ENCODE assay signal across 8 cellular contexts in the genomic region with DNA sequence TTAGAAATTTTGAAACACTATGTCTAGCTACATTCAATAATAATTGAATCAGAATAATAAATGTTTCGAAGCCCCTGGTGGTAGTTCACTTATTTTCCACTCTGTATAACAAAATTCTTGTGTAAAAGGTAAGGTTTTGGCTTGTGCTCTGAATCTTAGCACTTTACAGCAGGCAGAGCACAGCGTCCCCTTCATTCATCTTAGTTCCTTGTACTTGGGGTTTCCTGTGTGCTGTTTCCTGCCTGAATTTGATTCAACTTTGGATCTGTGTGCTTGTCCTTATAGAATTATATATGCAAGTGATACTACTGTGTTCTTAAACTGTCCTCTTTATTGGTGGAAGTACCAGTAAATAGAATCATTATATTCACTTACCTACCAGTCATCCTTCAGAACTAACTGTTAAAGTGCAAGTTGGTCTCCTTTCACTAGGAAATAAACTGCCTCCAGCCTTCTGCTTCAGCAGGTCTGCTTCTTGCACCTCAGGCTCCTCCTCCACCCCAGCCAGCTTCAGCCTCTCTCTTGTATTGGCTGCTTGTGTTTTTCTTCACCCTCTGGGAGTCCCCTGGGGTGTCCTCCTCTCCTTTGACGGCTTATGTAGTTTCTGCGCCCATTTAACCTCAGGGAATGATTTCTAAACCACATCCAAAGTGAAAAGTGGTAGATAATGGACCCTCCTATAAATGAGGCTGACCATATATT. TPM values are rescaled to one million over a fixed set of nuclear protein-coding genes. Genes with fewer than 3 reads are reported as not detected.
DNase-seq lines count a peak whose midpoint lies in the region; ATAC-seq and TF ChIP-seq lines count a peak whose summit lies in the region.

No MANE protein-coding gene starts in this region.

- H3K36me3 Mint-ChIP-seq in IgD-negative memory B cell: peaks cover 3% of the 10 kb centered on the region
- peaks cover 0 to 4% of the 10 kb centered on the region in 2 donors for H3K36me3 Mint-ChIP-seq in naive B cell

- DNase-seq in EL (peak; percentile 53), choroid plexus epithelial cell (ENCODE audit: low read depth) (peak; percentile 73), naive B cell (no peak), NCI-H2081 (lab: John Stamatoyannopoulos, UW) (no peak), NCI-H2227 treated with DMSO at 0.1 percent for 48 hours (lab: John Stamatoyannopoulos, UW) (no peak)

- H3K27ac Mint-ChIP-seq in IgD-negative memory B cell: peak overlapping the region; percentile 17 to 92 (median 32)
- peak overlapping the region in 5 of 6 donors; percentile 15 to 98 (median 74) for H3K27ac Mint-ChIP-seq in naive B cell

- TF ChIP-seq CTCF in choroid plexus epithelial cell (conservative IDR thresholded peaks at IDR 0.05; ENCODE audit: low read depth, low read length): no peak

- H3K4me1 Mint-ChIP-seq in IgD-negative memory B cell (peaks cover 27 to 34% (median 27%) of the 10 kb centered on the region in 3 donors), naive B cell (peaks cover 22 to 33% (median 31%) of the 10 kb centered on the region in 3 donors)

- H3K9me3 Mint-ChIP-seq in IgD-negative memory B cell (no peaks in the 10 kb centered on the region), naive B cell (no peaks in the 10 kb centered on the region)

- ATAC-seq in naive B cell (ENCODE audit: low read depth in 2 of 2): peak; percentile 66 to 77
- ATAC-seq in HG03135 (IDR thresholded peaks at IDR 0.05; ENCODE audit: unreplicated experiment): no peak
- ATAC-seq in GM18873 (IDR thresholded peaks at IDR 0.05; ENCODE audit: low FRiP score, unreplicated experiment): no peak

- H3K27me3 Mint-ChIP-seq in IgD-negative memory B cell: no peaks in the 10 kb centered on the region
- no peaks in the 10 kb centered on the region for H3K27me3 Mint-ChIP-seq in naive B cell

- H3K4me3 Mint-ChIP-seq in IgD-negative memory B cell (no peak overlapping the region), naive B cell (peak overlapping the region in 1 of 8 donors; percentile 57)

- H3K4me3 ChIP-seq in choroid plexus epithelial cell (ENCODE audit: low read depth, low read length): no peak overlapping the region

RNA-seq across cellular contexts. Expression of a gene that starts 28.8 kb away (rescaled TPM):
- 42.3 TPM for polyA plus RNA-seq in IgD-negative memory B cell
- polyA plus RNA-seq in naive B cell (ENCODE audit: low read depth in 6 of 6): 10 to 100 TPM in 5 of 6 donors, 1 to 10 TPM in 1; 8.1 to 42.3 (median 39.1) TPM

Comparison
In these comparisons a context has a peak if more than half of its experiments do, and no peak if none do; other contexts are left out.
1. DNase-seq: peak in EL (single experiment) and choroid plexus epithelial cell (single experiment); none in naive B cell (single experiment), NCI-H2081 (0 of 2) and NCI-H2227 treated with DMSO at 0.1 percent for 48 hours (single experiment).
2. ATAC-seq: peak in naive B cell (2 of 2); none in HG03135 (single experiment) and GM18873 (single experiment).